Comparison of ENCODE assay signal across 8 cellular contexts in the genomic region with DNA sequence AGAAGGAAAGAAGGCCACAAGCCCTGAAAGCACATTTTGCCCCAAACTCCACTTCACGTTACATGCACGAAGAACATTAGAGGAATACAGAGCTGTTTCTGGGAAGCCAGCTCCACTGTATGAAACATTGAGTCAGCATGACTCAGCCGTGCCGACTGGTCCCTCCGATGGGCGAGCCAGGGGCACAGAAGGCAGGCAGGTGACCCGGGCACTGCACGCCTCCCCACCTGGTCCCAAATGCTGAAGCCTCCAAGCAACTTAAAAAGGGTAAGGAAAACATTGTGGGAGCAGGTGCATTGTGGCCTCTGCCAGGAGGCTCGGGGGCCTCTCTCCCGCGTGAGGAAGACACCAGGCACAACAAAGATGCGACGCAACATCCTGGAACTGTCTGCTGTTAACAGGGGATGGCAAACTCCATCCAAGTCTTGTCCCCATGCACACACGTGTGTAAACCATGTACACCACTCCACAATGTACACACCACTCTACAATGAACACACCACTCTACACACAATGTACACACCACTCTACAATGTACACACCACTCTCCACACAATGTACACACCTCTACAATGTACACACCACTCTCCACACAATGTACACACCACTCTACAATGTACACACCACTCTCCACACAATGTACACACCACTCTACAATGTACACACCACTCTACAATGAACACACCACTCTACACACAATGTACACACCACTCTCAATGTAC.
DNase-seq lines count a peak whose midpoint lies in the region; ATAC-seq and TF ChIP-seq lines count a peak whose summit lies in the region.
"Not testable (repeated sequence)": the region's sequence is repeated elsewhere in the genome, so short reads cannot be mapped to it uniquely, and the experiment has no call there.

No MANE protein-coding gene starts in this region.

- H3K27ac Mint-ChIP-seq in activated CD4-positive, alpha-beta memory T cell treated with anti-CD3 and anti-CD28 coated beads, Interleukin-2, amount 10 ng/mL, durations not matched to agents 7 days and 5 days, result not testable (repeated sequence)

- not testable (repeated sequence) for H3K9me3 ChIP-seq in Peyer's patch; heart right ventricle; osteoblast (ENCODE audit: low read depth, low read length); suprapubic skin

- H3K4me1 Mint-ChIP-seq in activated CD4-positive, alpha-beta memory T cell treated with anti-CD3 and anti-CD28 coated beads, Interleukin-2, amount 10 ng/mL, durations not matched to agents 7 days and 5 days, result peaks cover 57% of the 10 kb centered on the region

- not testable (repeated sequence) for H3K36me3 ChIP-seq in Peyer's patch; heart right ventricle; osteoblast (ENCODE audit: insufficient read depth, low read length); suprapubic skin

- peak overlapping the region; percentile 81 for H2AFZ ChIP-seq in osteoblast (ENCODE audit: low read length)

- intact Hi-C loops in heart right ventricle (cut with DNase I), result not testable (repeated sequence)

- H3K4me3 ChIP-seq in Peyer's patch; cardiac fibroblast (replicated peaks in 1 of 2; ENCODE audit: low read depth in 2 of 2, low read length in 2 of 2); heart right ventricle; osteoblast (ENCODE audit: insufficient read depth, low read length); suprapubic skin: not testable (repeated sequence)

- H3K4me2 ChIP-seq in osteoblast (ENCODE audit: insufficient read depth, low read length), result peak overlapping the region; percentile 66

- WGBS in heart right ventricle, 2 donors, result 74 to 77% methylated on average over 14 of the region's 14 CpGs
- 56% methylated on average over 14 of the region's 14 CpGs for WGBS in suprapubic skin

- H3K27me3 ChIP-seq in Peyer's patch; heart right ventricle; osteoblast (ENCODE audit: insufficient read depth, low read length); suprapubic skin: not testable (repeated sequence)

- H3K4me3 Mint-ChIP-seq in activated CD4-positive, alpha-beta memory T cell treated with anti-CD3 and anti-CD28 coated beads, Interleukin-2, amount 10 ng/mL, durations not matched to agents 7 days and 5 days, result not testable (repeated sequence)

- not testable (repeated sequence) for TF ChIP-seq CTCF in Peyer's patch (IDR thresholded peaks at IDR 0.05); cardiac fibroblast (IDR thresholded peaks at IDR 0.05; ENCODE audit: low read depth, low read length); heart right ventricle (IDR thresholded peaks at IDR 0.05); osteoblast (IDR thresholded peaks at IDR 0.05; ENCODE audit: extremely low read depth, low read depth, low read length); suprapubic skin (IDR thresholded peaks at IDR 0.05)

- CTCF ChIA-PET in activated CD4-positive, alpha-beta memory T cell treated with anti-CD3 and anti-CD28 coated beads, Interleukin-2, amount 10 ng/mL, durations not matched to agents 7 days and 5 days (lab: Charles Lee), result interaction anchor here (1.0 to 2.5 kb wide), 4 partner anchors 8 to 101 kb away, joined by 3 to 7 read pairs (median 5); no protein-coding TSS in a partner anchor

- H3K4me1 ChIP-seq in Peyer's patch (peaks cover 0 to 29% (median 11%) of the 10 kb centered on the region in 4 donors), heart right ventricle (peaks cover 18 to 71% (median 50%) of the 10 kb centered on the region in 9 donors), osteoblast (ENCODE audit: insufficient read depth, low read length) (peaks cover 29% of the 10 kb centered on the region), suprapubic skin (peaks cover 40% of the 10 kb centered on the region)

- not testable (repeated sequence) for H4K20me1 ChIP-seq in osteoblast (ENCODE audit: insufficient read depth, low read length)

- peaks cover 28% of the 10 kb centered on the region for H3K79me2 ChIP-seq in osteoblast (ENCODE audit: insufficient read depth, low read length)

- peak; percentile 60 for DNase-seq in Ammon's horn (ENCODE audit: low spot score)
- peak; percentile 68 for DNase-seq in HT-29 (ENCODE audit: low spot score)
- DNase-seq in Peyer's patch, result peak in 2 of 3 donors; percentile 46 to 47
- peak; percentile 65 for DNase-seq in activated CD4-positive, alpha-beta memory T cell treated with anti-CD3 and anti-CD28 coated beads, Interleukin-2, amount 10 ng/mL, durations not matched to agents 7 days and 5 days
- peak; percentile 67 to 81 for DNase-seq in cardiac fibroblast (ENCODE audit: low read depth in 2 of 2)
- DNase-seq in heart right ventricle, result not testable (repeated sequence)
- DNase-seq in osteoblast (ENCODE audit: insufficient read length, low spot score, missing footprints), result peak; percentile 97
- DNase-seq in suprapubic skin (ENCODE audit: low spot score in 2 of 2), result peak; percentile 60 to 79

- TF ChIP-seq POLR2A in Peyer's patch (IDR thresholded peaks at IDR 0.05); suprapubic skin (IDR thresholded peaks at IDR 0.05): not testable (repeated sequence)

- not testable (repeated sequence) for H3K9me3 Mint-ChIP-seq in activated CD4-positive, alpha-beta memory T cell treated with anti-CD3 and anti-CD28 coated beads, Interleukin-2, amount 10 ng/mL, durations not matched to agents 7 days and 5 days

- TF ChIP-seq EP300 in suprapubic skin (IDR thresholded peaks at IDR 0.05), result peak; percentile 23

- H3K36me3 Mint-ChIP-seq in activated CD4-positive, alpha-beta memory T cell treated with anti-CD3 and anti-CD28 coated beads, Interleukin-2, amount 10 ng/mL, durations not matched to agents 7 days and 5 days (ENCODE audit: low read depth), result not testable (repeated sequence)

- peak in 4 of 8 donors; percentile 32 to 45 (median 42) for ATAC-seq in heart right ventricle

- POLR2A ChIA-PET in activated CD4-positive, alpha-beta memory T cell treated with anti-CD3 and anti-CD28 coated beads, Interleukin-2, amount 10 ng/mL, durations not matched to agents 7 days and 5 days (lab: Charles Lee), result interaction anchor here (0.7 to 2.5 kb wide), 5 partner anchors 9 to 121 kb away, joined by 3 to 6 read pairs (median 4); partner anchors contain the start of gene HDAC4

- H3K27ac ChIP-seq in Peyer's patch (peak overlapping the region in 1 of 4 donors; percentile 28), heart right ventricle (peak overlapping the region in 6 of 10 donors; percentile 14 to 85 (median 43)), osteoblast (ENCODE audit: low read depth, low read length) (peak overlapping the region; percentile 98), suprapubic skin (peak overlapping the region; percentile 61)

- H3K27me3 Mint-ChIP-seq in activated CD4-positive, alpha-beta memory T cell treated with anti-CD3 and anti-CD28 coated beads, Interleukin-2, amount 10 ng/mL, durations not matched to agents 7 days and 5 days, result not testable (repeated sequence)
